Comparison of ENCODE assay signal across 8 cellular contexts in the genomic region with DNA sequence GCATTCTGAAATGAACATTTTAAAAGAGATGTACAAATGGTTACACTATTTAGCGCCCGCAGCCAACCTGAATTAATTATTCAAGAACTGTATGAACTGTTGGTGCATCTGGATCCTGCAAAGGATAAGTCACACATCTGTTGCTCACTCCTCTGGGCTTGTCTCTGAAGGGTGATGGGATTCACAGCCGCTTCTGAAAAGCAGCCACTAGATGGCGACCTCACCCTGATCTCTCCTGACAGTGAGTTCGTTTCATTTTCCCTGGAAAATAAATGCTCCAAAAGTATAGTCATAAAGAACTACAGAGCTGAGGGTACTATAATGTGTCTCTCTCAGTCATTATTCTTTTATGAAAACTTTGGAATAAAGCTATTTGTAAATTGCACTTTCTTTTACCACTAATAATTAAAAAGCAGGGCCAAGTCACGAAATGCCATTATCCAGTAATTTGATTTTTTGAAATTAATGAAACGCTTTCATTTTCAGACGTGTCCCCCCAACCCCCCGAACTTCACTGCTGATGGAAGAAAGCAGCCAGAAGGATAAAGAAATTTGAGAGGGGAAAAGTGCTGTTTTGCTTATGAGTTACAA.
DNase-seq lines count a peak whose midpoint lies in the region; ATAC-seq, FAIRE-seq and TF ChIP-seq lines count a peak whose summit lies in the region.

No MANE protein-coding gene starts in this region.

- CTCF ChIA-PET in HepG2 (lab: Yijun Ruan, JAX; ENCODE audit: low intra/inter-chr PET ratio, low total read pairs) = interaction anchor here (1.4 kb wide), 1 partner anchor 1891 kb away, joined by 5 read pairs; no protein-coding TSS in a partner anchor

- in situ Hi-C loops in HepG2 (cut with HindIII; ENCODE audit: extremely low pct_ligation_motif_present, low pct_unique_long_range_greater_than_20kb) = loop anchor here (10.0 kb wide), 1 partner anchor 1885 kb away; no protein-coding TSS in a partner anchor

- H3K4me3 ChIP-seq in coronary artery (peak overlapping the region; percentile 51), HepG2 (replicated peaks in 1 of 3; ENCODE audit: insufficient read depth in 1 of 3, low read depth in 2 of 3, low read length in 3 of 3) (no peak overlapping the region)

- H3K9ac ChIP-seq in HepG2 (ENCODE audit: insufficient read depth, low read depth, low read length) = no peak overlapping the region

- POLR2A ChIA-PET in HepG2 (lab: Yijun Ruan, JAX) = no interaction called here

- TF ChIP-seq POLR2A in GM12891 (IDR thresholded peaks at IDR 0.05; ENCODE audit: low read depth, low read length) (no peak), HepG2 (IDR thresholded peaks at IDR 0.05; ENCODE audit: insufficient read depth in 1 of 2, low read depth in 2 of 2, low read length in 2 of 2) (no peak)

- peak; percentile 68 for TF ChIP-seq CTCF in coronary artery (IDR thresholded peaks at IDR 0.05)
- peak; percentile 76 for TF ChIP-seq CTCF in HepG2 (CRISPR knock-in tag; IDR thresholded peaks at IDR 0.05)

- H3K4me1 ChIP-seq in HepG2 (ENCODE audit: insufficient read depth, low read length) = no peaks in the 10 kb centered on the region

- BruUV-seq in HepG2 (replicated peaks; lab: Mats Ljungman, UMichigan) = no TSS peak

- H4K20me1 ChIP-seq in HepG2 (ENCODE audit: insufficient read depth, low read length) = no peaks in the 10 kb centered on the region

- H3K79me2 ChIP-seq in HepG2 (ENCODE audit: insufficient read depth, low read length) = no peaks in the 10 kb centered on the region

- 9% methylated on average over 9 of the region's 9 CpGs for WGBS in HepG2 (ENCODE audit: low lambda C conversion rate)

- H3K36me3 ChIP-seq in HepG2 (replicated peaks in 1 of 2; ENCODE audit: control insufficient read depth in 1 of 2, insufficient read depth in 2 of 2, low read length in 2 of 2) = no peaks in the 10 kb centered on the region

- no peak overlapping the region for H3K4me2 ChIP-seq in HepG2 (ENCODE audit: low read depth, low read length)

- H3K27me3 ChIP-seq in HepG2 (ENCODE audit: control insufficient read depth in 1 of 2, insufficient read depth in 2 of 2, low read length in 2 of 2) = no peaks in the 10 kb centered on the region; a peak in 1 of 5 replicates

- FAIRE-seq in GM12891 (lab: Jason Lieb, UNC) (no peak), HepG2 (lab: Jason Lieb, UNC) (peak; percentile 66)

- TF ChIP-seq EP300 in HepG2 (IDR thresholded peaks at IDR 0.05; ENCODE audit: low read depth in 2 of 2, low read length in 2 of 2) (no peak), HepG2 (CRISPR knock-in tag; IDR thresholded peaks at IDR 0.05; ENCODE audit: borderline replicate concordance) (no peak)

- no peak for TF ChIP-seq RAD21 in HepG2 (CRISPR knock-in tag; IDR thresholded peaks at IDR 0.05)

- DNase-seq in 8988T (peak; percentile 29), GM12891 (ENCODE audit: insufficient read length, low spot score) (peak; percentile 22), NCI-H2171 treated with DMSO at 0.1 percent for 48 hours (lab: John Stamatoyannopoulos, UW) (peak; percentile 89), coronary artery (ENCODE audit: low spot score) (no peak), HepG2 (ENCODE audit: low spot score) (peak; percentile 49)
- DNase-seq in activated CD4-positive, CD25-positive, alpha-beta regulatory T cell treated with anti-CD3 and anti-CD28 coated beads, Interleukin-2, amount 50 U/mL, for 72 hours = peak; percentile 33
- DNase-seq in stimulated activated CD4-positive, alpha-beta T cell treated with anti-CD3 and anti-CD28 coated beads, TNF-alpha, amount 100 ng/mL, for 24 hours (ENCODE audit: low read depth in 3 of 3) = peak; percentile 1 to 38 (median 11)

- intact Hi-C loops in HepG2 (cut with micrococcal nuclease; ENCODE audit: unreplicated experiment) = no loop called here

- no peaks in the 10 kb centered on the region for H3K9me3 ChIP-seq in HepG2 (ENCODE audit: low read length)

- ATAC-seq in HG03039 (IDR thresholded peaks at IDR 0.05; ENCODE audit: unreplicated experiment) = peak; percentile 86
- ATAC-seq in HepG2 = peak; percentile 84

- no peak overlapping the region for H2AFZ ChIP-seq in HepG2 (ENCODE audit: low read length)

- H3K27ac ChIP-seq in coronary artery (peak overlapping the region in 1 of 2 donors; percentile 45), HepG2 (ENCODE audit: extremely low read length, insufficient read depth, low read length) (no peak overlapping the region)

TF ChIP-seq in GM12891, 5 proteins besides CTCF, POLR2A, EP300 and RAD21:
- no peak for TF ChIP-seq POU2F2 (IDR thresholded peaks at IDR 0.05; ENCODE audit: low read depth, low read length)
- TF ChIP-seq PAX5 (IDR thresholded peaks at IDR 0.05; ENCODE audit: insufficient read depth, low read length, severe bottlenecking) = no peak
- TF ChIP-seq SPI1 (IDR thresholded peaks at IDR 0.05; ENCODE audit: low read depth, low read length) = no peak
- TF ChIP-seq TAF1 (IDR thresholded peaks at IDR 0.05; ENCODE audit: low read depth, low read length) = no peak
- TF ChIP-seq POLR2AphosphoS5 (IDR thresholded peaks at IDR 0.05; ENCODE audit: low read depth, low read length) = no peak

TF ChIP-seq in HepG2, 621 proteins besides CTCF, POLR2A, EP300 and RAD21:
- no peak for TF ChIP-seq ZNF343 (CRISPR knock-in tag; IDR thresholded peaks at IDR 0.05)
- TF ChIP-seq ZNF30 (CRISPR knock-in tag; IDR thresholded peaks at IDR 0.05) = no peak
- TF ChIP-seq, protein P1, sequence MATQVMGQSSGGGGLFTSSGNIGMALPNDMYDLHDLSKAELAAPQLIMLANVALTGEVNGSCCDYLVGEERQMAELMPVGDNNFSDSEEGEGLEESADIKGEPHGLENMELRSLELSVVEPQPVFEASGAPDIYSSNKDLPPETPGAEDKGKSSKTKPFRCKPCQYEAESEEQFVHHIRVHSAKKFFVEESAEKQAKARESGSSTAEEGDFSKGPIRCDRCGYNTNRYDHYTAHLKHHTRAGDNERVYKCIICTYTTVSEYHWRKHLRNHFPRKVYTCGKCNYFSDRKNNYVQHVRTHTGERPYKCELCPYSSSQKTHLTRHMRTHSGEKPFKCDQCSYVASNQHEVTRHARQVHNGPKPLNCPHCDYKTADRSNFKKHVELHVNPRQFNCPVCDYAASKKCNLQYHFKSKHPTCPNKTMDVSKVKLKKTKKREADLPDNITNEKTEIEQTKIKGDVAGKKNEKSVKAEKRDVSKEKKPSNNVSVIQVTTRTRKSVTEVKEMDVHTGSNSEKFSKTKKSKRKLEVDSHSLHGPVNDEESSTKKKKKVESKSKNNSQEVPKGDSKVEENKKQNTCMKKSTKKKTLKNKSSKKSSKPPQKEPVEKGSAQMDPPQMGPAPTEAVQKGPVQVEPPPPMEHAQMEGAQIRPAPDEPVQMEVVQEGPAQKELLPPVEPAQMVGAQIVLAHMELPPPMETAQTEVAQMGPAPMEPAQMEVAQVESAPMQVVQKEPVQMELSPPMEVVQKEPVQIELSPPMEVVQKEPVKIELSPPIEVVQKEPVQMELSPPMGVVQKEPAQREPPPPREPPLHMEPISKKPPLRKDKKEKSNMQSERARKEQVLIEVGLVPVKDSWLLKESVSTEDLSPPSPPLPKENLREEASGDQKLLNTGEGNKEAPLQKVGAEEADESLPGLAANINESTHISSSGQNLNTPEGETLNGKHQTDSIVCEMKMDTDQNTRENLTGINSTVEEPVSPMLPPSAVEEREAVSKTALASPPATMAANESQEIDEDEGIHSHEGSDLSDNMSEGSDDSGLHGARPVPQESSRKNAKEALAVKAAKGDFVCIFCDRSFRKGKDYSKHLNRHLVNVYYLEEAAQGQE (IDR thresholded peaks at IDR 0.05; ENCODE audit: borderline replicate concordance in 1 of 2, low read depth in 1 of 2, low read length in 2 of 2) = no peak
- TF ChIP-seq NR2F6 (IDR thresholded peaks at IDR 0.05) = no peak
- TF ChIP-seq NR2F6 (CRISPR knock-in tag; IDR thresholded peaks at IDR 0.05) = no peak
- TF ChIP-seq, protein P2, sequence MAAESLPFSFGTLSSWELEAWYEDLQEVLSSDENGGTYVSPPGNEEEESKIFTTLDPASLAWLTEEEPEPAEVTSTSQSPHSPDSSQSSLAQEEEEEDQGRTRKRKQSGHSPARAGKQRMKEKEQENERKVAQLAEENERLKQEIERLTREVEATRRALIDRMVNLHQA (CRISPR knock-in tag; IDR thresholded peaks at IDR 0.05) = no peak
- TF ChIP-seq IKZF1 (IDR thresholded peaks at IDR 0.05) = no peak
- no peak for TF ChIP-seq TEAD3 (CRISPR knock-in tag; optimal IDR thresholded peaks at IDR 0.05; ENCODE audit: borderline replicate concordance)
- TF ChIP-seq, protein P3, sequence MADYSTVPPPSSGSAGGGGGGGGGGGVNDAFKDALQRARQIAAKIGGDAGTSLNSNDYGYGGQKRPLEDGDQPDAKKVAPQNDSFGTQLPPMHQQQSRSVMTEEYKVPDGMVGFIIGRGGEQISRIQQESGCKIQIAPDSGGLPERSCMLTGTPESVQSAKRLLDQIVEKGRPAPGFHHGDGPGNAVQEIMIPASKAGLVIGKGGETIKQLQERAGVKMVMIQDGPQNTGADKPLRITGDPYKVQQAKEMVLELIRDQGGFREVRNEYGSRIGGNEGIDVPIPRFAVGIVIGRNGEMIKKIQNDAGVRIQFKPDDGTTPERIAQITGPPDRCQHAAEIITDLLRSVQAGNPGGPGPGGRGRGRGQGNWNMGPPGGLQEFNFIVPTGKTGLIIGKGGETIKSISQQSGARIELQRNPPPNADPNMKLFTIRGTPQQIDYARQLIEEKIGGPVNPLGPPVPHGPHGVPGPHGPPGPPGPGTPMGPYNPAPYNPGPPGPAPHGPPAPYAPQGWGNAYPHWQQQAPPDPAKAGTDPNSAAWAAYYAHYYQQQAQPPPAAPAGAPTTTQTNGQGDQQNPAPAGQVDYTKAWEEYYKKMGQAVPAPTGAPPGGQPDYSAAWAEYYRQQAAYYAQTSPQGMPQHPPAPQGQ (CRISPR knock-in tag; IDR thresholded peaks at IDR 0.05; ENCODE audit: borderline replicate concordance) = no peak
- peak; percentile 54 for TF ChIP-seq STAG1 (CRISPR knock-in tag; IDR thresholded peaks at IDR 0.05)
- TF ChIP-seq ZNF263 (CRISPR knock-in tag; IDR thresholded peaks at IDR 0.05) = no peak
- no peak for TF ChIP-seq POLR2G (IDR thresholded peaks at IDR 0.05; ENCODE audit: low read depth, low read length)
- no peak for TF ChIP-seq SRY (CRISPR knock-in tag; IDR thresholded peaks at IDR 0.05)
- TF ChIP-seq ZFP90 (CRISPR knock-in tag; IDR thresholded peaks at IDR 0.05; ENCODE audit: borderline replicate concordance) = no peak
- TF ChIP-seq ZNF484 (CRISPR knock-in tag; IDR thresholded peaks at IDR 0.05; ENCODE audit: borderline replicate concordance, low read depth) = no peak
- peak; percentile 19 for TF ChIP-seq XRCC5 (optimal IDR thresholded peaks at IDR 0.05; ENCODE audit: low read length)
- peak; percentile 13; the same call in 1 of the 2 replicates for TF ChIP-seq SMC3 (IDR thresholded peaks at IDR 0.05; ENCODE audit: low read length)
TF ChIP-seq in HepG2: peak in this region for 3.
